In the genomic region with DNA sequence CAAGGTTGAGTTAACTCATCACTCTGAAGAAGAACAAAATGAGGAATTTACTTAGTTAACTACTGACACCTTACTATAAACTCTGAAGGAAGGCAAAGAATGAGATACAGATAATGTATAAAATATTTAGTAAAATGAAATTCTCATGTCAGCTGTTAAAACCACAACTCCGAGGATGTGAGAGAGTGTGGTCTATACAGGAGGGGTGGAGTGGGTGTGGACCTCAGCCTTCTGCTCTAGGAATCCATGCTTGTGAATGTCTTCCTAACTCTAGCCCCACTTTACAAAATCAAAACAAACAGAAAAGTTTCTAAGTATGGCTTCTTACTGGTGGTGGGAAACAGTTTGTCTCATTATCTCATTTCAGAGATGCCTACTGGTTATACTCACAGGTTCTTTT, we compare ENCODE assay signal across 30 cellular contexts. TPM values are rescaled to one million over a fixed set of nuclear protein-coding genes. Genes with fewer than 3 reads are reported as not detected.
"Had no signal": no experiment of that assay in that cellular context is flagged by ENCODE, and none has a peak within 500 bp of the region (broad histone marks: within the 10 kb centered on the region; RNA-seq: fewer than 3 reads in every experiment).

No MANE protein-coding gene starts in this region.

- H3K36me3 ChIP-seq: colonic mucosa, heart left ventricle, lower lobe of right lung, ovary, sigmoid colon, spleen, thoracic aorta had no signal

- H3K4me3 Mint-ChIP-seq: activated CD4-positive, alpha-beta T cell treated with anti-CD3 and anti-CD28 coated beads for 36 hours; activated T-cell treated with anti-CD3 and anti-CD28 coated beads, Interleukin-2, amount 50 U/mL, for 72 hours; nephron progenitor cell; T-cell had no signal

- ATAC-seq: activated CD4-positive, alpha-beta T cell treated with anti-CD3 and anti-CD28 coated beads for 36 hours; activated naive CD4-positive, alpha-beta T cell treated with anti-CD3 and anti-CD28 coated beads, Interleukin-2, amount 50 U/mL, for 72 hours; activated T-cell treated with anti-CD3 and anti-CD28 coated beads, Interleukin-2, amount 50 U/mL, for 72 hours; heart left ventricle; left lobe of liver; lower lobe of right lung; mucosa of descending colon; psoas muscle; stimulated activated naive CD8-positive, alpha-beta T cell treated with anti-CD3 and anti-CD28 coated beads, Interleukin-15, Interleukin-2, amounts not matched to agents 100 U/mL and 50 U/mL, for 24 hours; T-cell had no signal

- H3K27ac Mint-ChIP-seq: activated CD4-positive, alpha-beta T cell treated with anti-CD3 and anti-CD28 coated beads for 36 hours; activated naive CD4-positive, alpha-beta T cell treated with anti-CD3 and anti-CD28 coated beads, Interleukin-2, amount 50 U/mL, for 72 hours; activated T-cell treated with anti-CD3 and anti-CD28 coated beads, Interleukin-2, amount 50 U/mL, for 72 hours; nephron progenitor cell; T-cell had no signal

- H3K9me3 ChIP-seq: colonic mucosa, heart left ventricle, lower lobe of right lung, mucosa of descending colon, ovary, psoas muscle, sigmoid colon, spleen, thoracic aorta had no signal

- H3K36me3 Mint-ChIP-seq: activated naive CD4-positive, alpha-beta T cell treated with anti-CD3 and anti-CD28 coated beads, Interleukin-2, amount 50 U/mL, for 72 hours; T-cell had no signal

- H3K27me3 ChIP-seq: colonic mucosa, ovary had no signal

- DNase-seq: activated CD4-positive, alpha-beta T cell treated with anti-CD3 and anti-CD28 coated beads for 36 hours; activated CD4-positive, alpha-beta T cell treated with anti-CD3 and anti-CD28 coated beads, Interleukin-2, amount 50 U/mL, for 4 hours; activated CD4-positive, CD25-positive, alpha-beta regulatory T cell; activated naive CD4-positive, alpha-beta T cell; activated T-cell treated with anti-CD3 and anti-CD28 coated beads for 4 hours; activated T-cell treated with anti-CD3 and anti-CD28 coated beads, Interleukin-2, amount 50 U/mL, for 72 hours; cerebellar nuclear complex; colonic mucosa; effector CD8-positive, alpha-beta T cell; erythroblast; foreskin fibroblast; heart left ventricle; hypothalamus; kidney glomerular epithelial cell; lower lobe of right lung; mucosa of descending colon; nephron progenitor cell; ovary; psoas muscle; sigmoid colon; spleen; stimulated activated CD4-positive, alpha-beta T cell treated with anti-CD3 and anti-CD28 coated beads, Interleukin-4, amount 100 ng/mL, for 1 hour; stimulated activated naive CD8-positive, alpha-beta T cell treated with anti-CD3 and anti-CD28 coated beads, Interleukin-15, Interleukin-2, amounts not matched to agents 100 U/mL and 50 U/mL, for 24 hours; T-cell; trophoblast cell had no signal

- H3K4me1 ChIP-seq: sigmoid colon had no signal

- H3K9me3 Mint-ChIP-seq: activated naive CD4-positive, alpha-beta T cell treated with anti-CD3 and anti-CD28 coated beads, Interleukin-2, amount 50 U/mL, for 72 hours; activated T-cell treated with anti-CD3 and anti-CD28 coated beads, Interleukin-2, amount 50 U/mL, for 72 hours; T-cell had no signal

- H3K4me3 ChIP-seq: colonic mucosa, heart left ventricle, lower lobe of right lung, mucosa of descending colon, ovary, psoas muscle, sigmoid colon, spleen, thoracic aorta had no signal

- H3K27ac ChIP-seq: colonic mucosa, heart left ventricle, lower lobe of right lung, ovary, psoas muscle, sigmoid colon, spleen, thoracic aorta had no signal

RNA-seq across cellular contexts. Expression of a gene that starts 14.2 kb away (rescaled TPM):
- total RNA-seq: dermis microvascular lymphatic vessel endothelial cell, myocyte, T-cell had no signal
